ENCODE assay signal across 36 cellular contexts in the genomic region with DNA sequence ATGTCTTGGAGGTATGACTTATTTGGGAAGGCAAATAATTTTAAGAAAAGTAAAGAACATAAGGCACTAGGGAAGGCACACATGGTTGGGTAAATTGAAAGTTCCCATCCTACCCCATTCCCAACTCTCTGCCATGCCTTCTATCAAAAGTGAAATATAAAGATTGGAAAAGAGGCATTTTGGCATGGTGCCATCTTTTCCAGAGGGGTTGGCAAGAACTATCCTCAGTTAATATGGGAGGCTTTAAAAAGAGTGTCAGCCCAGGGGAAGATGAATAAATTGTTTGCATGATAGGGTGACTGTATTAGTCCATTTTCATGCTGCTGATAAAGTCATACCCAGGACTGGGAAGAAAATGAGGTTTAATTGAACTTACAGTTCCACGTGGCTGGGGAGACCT.
"Had no signal": no experiment of that assay in that cellular context is flagged by ENCODE, and none has a peak within 500 bp of the region (broad histone marks: within the 10 kb centered on the region; RNA-seq: fewer than 3 reads in every experiment).

No MANE protein-coding gene starts in this region.

- H3K27me3 ChIP-seq: MG63 had no signal

- H3K4me2 ChIP-seq: KMS-11 had no signal

- H3K9me3 ChIP-seq: MG63 had no signal

- H3K36me3 ChIP-seq: MG63 had no signal

- H3K4me3 ChIP-seq: MG63 had no signal

- DNase-seq: Karpas-422, Kasumi-1, MG63, MM.1S, MV-4-11, NCI-H1048, NCI-H1092, NCI-H1092 treated with DMSO at 0.1 percent for 48 hours, NCI-H1417, NCI-H1417 treated with DMSO at 0.1 percent for 48 hours, NCI-H1436, NCI-H1436 treated with DMSO at 0.1 percent for 48 hours, NCI-H146, NCI-H1694, NCI-H1694 treated with DMSO at 0.1 percent for 48 hours, NCI-H187, NCI-H187 treated with DMSO at 0.1 percent for 48 hours, NCI-H1930, NCI-H2029, NCI-H2029 treated with DMSO at 0.1 percent for 48 hours, NCI-H2081, NCI-H2081 treated with DMSO at 0.1 percent for 48 hours, NCI-H2107, NCI-H2171, NCI-H2171 treated with DMSO at 0.1 percent for 48 hours, NCI-H2227 treated with DMSO at 0.1 percent for 48 hours, NCI-H226, NCI-H345, NCI-H446 treated with DMSO at 0.1 percent for 48 hours, NCI-H510A, NCI-H510A treated with DMSO at 0.1 percent for 48 hours, NCI-H524, NCI-H524 treated with DMSO at 0.1 percent for 48 hours, NCI-H526, NCI-H526 treated with DMSO at 0.1 percent for 48 hours had no signal

- H3K27ac ChIP-seq: KMS-11 had no signal

- H3K9ac ChIP-seq: KMS-11 had no signal
